8 cellular contexts compared by ENCODE assay signal in genomic region chr2:232236200-232236599, GRCh38.
DNase-seq lines count a peak whose midpoint lies in the region; ATAC-seq, FAIRE-seq and TF ChIP-seq lines count a peak whose summit lies in the region.

No MANE protein-coding gene starts in this region.

- no peak overlapping the region for H3K9ac ChIP-seq in GM12878 (ENCODE audit: control insufficient read depth, insufficient read depth, low read length)

- H3K27me3 Mint-ChIP-seq in naive thymus-derived CD8-positive, alpha-beta T cell = no peaks in the 10 kb centered on the region
- H3K27me3 Mint-ChIP-seq in progenitor cell of endocrine pancreas = no peaks in the 10 kb centered on the region
- no peaks in the 10 kb centered on the region for H3K27me3 Mint-ChIP-seq in activated naive CD4-positive, alpha-beta T cell treated with anti-CD3 and anti-CD28 coated beads for 36 hours (ENCODE audit: low read depth)

- no peaks in the 10 kb centered on the region for H3K9me3 ChIP-seq in GM12878 (replicated peaks; ENCODE audit: control insufficient read depth, insufficient read depth, low read length)

- DNase-seq in DMS53 (lab: John Stamatoyannopoulos, UW) = peak; percentile 71
- DNase-seq in GM12878 (ENCODE audit: low read depth, low spot score) = no peak
- DNase-seq in naive thymus-derived CD8-positive, alpha-beta T cell = no peak
- no peak for DNase-seq in NCI-H2227 (lab: John Stamatoyannopoulos, UW; ENCODE audit: unreplicated experiment)
- no peak for DNase-seq in progenitor cell of endocrine pancreas (ENCODE audit: low spot score, unreplicated experiment)
- no peak for DNase-seq in activated naive CD4-positive, alpha-beta T cell treated with anti-CD3 and anti-CD28 coated beads for 36 hours

- H3K36me3 ChIP-seq in GM12878 (ENCODE audit: control insufficient read depth in 2 of 2, insufficient read depth in 2 of 2, low read length in 1 of 2) = no peaks in the 10 kb centered on the region

- peak; percentile 87 for ATAC-seq in GM19351 (IDR thresholded peaks at IDR 0.05; ENCODE audit: unreplicated experiment)
- ATAC-seq in HG03108 (IDR thresholded peaks at IDR 0.05; ENCODE audit: unreplicated experiment) = peak; percentile 77
- ATAC-seq in GM12878 = peak; percentile 88
- ATAC-seq in naive thymus-derived CD8-positive, alpha-beta T cell = no peak

- in situ Hi-C loops in GM12878 (cut with MboI) = no loop called here

- peak overlapping the region in 1 of 10 donors; percentile 58 for H3K4me3 Mint-ChIP-seq in naive thymus-derived CD8-positive, alpha-beta T cell
- H3K4me3 Mint-ChIP-seq in progenitor cell of endocrine pancreas (ENCODE audit: low read depth) = no peak overlapping the region
- H3K4me3 Mint-ChIP-seq in activated naive CD4-positive, alpha-beta T cell treated with anti-CD3 and anti-CD28 coated beads for 36 hours = no peak overlapping the region

- H3K27ac ChIP-seq in GM12878 (ENCODE audit: control insufficient read depth, insufficient read depth) = peak overlapping the region; percentile 9; the same call in 1 of the 2 replicates

- H2AFZ ChIP-seq in GM12878 (ENCODE audit: control insufficient read depth, low read depth, low read length) = no peak overlapping the region

- no peaks in the 10 kb centered on the region for H3K9me3 Mint-ChIP-seq in naive thymus-derived CD8-positive, alpha-beta T cell
- no peaks in the 10 kb centered on the region for H3K9me3 Mint-ChIP-seq in progenitor cell of endocrine pancreas (ENCODE audit: low read depth)
- H3K9me3 Mint-ChIP-seq in activated naive CD4-positive, alpha-beta T cell treated with anti-CD3 and anti-CD28 coated beads for 36 hours = no peaks in the 10 kb centered on the region

- peak overlapping the region; percentile 35; the same call in 1 of the 2 replicates for H3K4me2 ChIP-seq in GM12878 (ENCODE audit: control insufficient read depth, insufficient read depth)

- no peak overlapping the region for H3K4me3 ChIP-seq in GM12878

- SMC1A ChIA-PET in GM12878 (lab: Charles Lee; ENCODE audit: uncharacterized antibody, unreplicated experiment) = interaction anchor here (0.8 to 1.0 kb wide), 3 partner anchors 9 to 27 kb away, joined by 3 read pairs; no protein-coding TSS in a partner anchor

- H3K4me1 ChIP-seq in GM12878 (ENCODE audit: control insufficient read depth, insufficient read depth, low read length) = peaks cover 11% of the 10 kb centered on the region; the same call in 1 of the 2 replicates

- intact Hi-C loops in GM12878 (cut with micrococcal nuclease; ENCODE audit: unreplicated experiment) = no loop called here
- intact Hi-C loops in activated naive CD4-positive, alpha-beta T cell treated with anti-CD3 and anti-CD28 coated beads for 36 hours (cut with micrococcal nuclease) = loop anchor here (1.0 to 5.0 kb wide), 3 partner anchors 94 to 846 kb away; no protein-coding TSS in a partner anchor

- peak; percentile 72 for FAIRE-seq in GM12878 (lab: Jason Lieb, UNC)

- peaks cover 0 to 32% (median 14%) of the 10 kb centered on the region in 3 donors for H3K36me3 Mint-ChIP-seq in naive thymus-derived CD8-positive, alpha-beta T cell
- peaks cover 3% of the 10 kb centered on the region for H3K36me3 Mint-ChIP-seq in progenitor cell of endocrine pancreas (ENCODE audit: insufficient read depth)
- peaks cover 11% of the 10 kb centered on the region for H3K36me3 Mint-ChIP-seq in activated naive CD4-positive, alpha-beta T cell treated with anti-CD3 and anti-CD28 coated beads for 36 hours (ENCODE audit: low read depth)

- POLR2A ChIA-PET in GM12878 (lab: Charles Lee) = no interaction called here
- POLR2A ChIA-PET in naive thymus-derived CD8-positive, alpha-beta T cell (lab: Charles Lee) = no interaction called here

- peaks cover 19 to 53% (median 28%) of the 10 kb centered on the region in 4 donors for H3K4me1 Mint-ChIP-seq in naive thymus-derived CD8-positive, alpha-beta T cell
- peaks cover 5% of the 10 kb centered on the region for H3K4me1 Mint-ChIP-seq in progenitor cell of endocrine pancreas (ENCODE audit: low read depth)
- H3K4me1 Mint-ChIP-seq in activated naive CD4-positive, alpha-beta T cell treated with anti-CD3 and anti-CD28 coated beads for 36 hours (ENCODE audit: low read depth) = peaks cover 74% of the 10 kb centered on the region

- TF ChIP-seq POLR2A in GM12878 (IDR thresholded peaks at IDR 0.05; ENCODE audit: low read depth, low read length) = no peak

- no peaks in the 10 kb centered on the region for H3K79me2 ChIP-seq in GM12878 (ENCODE audit: control insufficient read depth, insufficient read depth, low read length)

- TF ChIP-seq CTCF in GM12878 (IDR thresholded peaks at IDR 0.05 in 2 of 3, conservative IDR thresholded peaks at IDR 0.05 in 1 of 3; ENCODE audit: control insufficient read depth in 2 of 3, extremely low read depth in 1 of 3, insufficient read depth in 1 of 3, low read depth in 3 of 3, low read length in 3 of 3) (no peak), progenitor cell of endocrine pancreas (IDR thresholded peaks at IDR 0.05; ENCODE audit: unreplicated experiment) (no peak)

- TF ChIP-seq EP300 in GM12878 (IDR thresholded peaks at IDR 0.05; ENCODE audit: borderline replicate concordance in 1 of 2, control insufficient read depth in 1 of 2, low read depth in 2 of 2, low read length in 2 of 2) = peak in 1 of 2 experiments; percentile 84; a peak in 2 of 4 replicates

- no TSS peak for BruUV-seq in GM12878 (replicated peaks; lab: Mats Ljungman, UMichigan)

- no peaks in the 10 kb centered on the region for H4K20me1 ChIP-seq in GM12878 (ENCODE audit: control insufficient read depth, insufficient read depth)

- peak overlapping the region in 4 of 10 donors; percentile 11 to 43 (median 20) for H3K27ac Mint-ChIP-seq in naive thymus-derived CD8-positive, alpha-beta T cell
- no peak overlapping the region for H3K27ac Mint-ChIP-seq in progenitor cell of endocrine pancreas
- H3K27ac Mint-ChIP-seq in activated naive CD4-positive, alpha-beta T cell treated with anti-CD3 and anti-CD28 coated beads for 36 hours = no peak overlapping the region

- CTCF ChIA-PET in GM12878 (lab: Yijun Ruan, JAX) = interaction anchor here (1.1 kb wide), 1 partner anchor 330 kb away, joined by 3 read pairs; no protein-coding TSS in a partner anchor
- CTCF ChIA-PET in activated naive CD4-positive, alpha-beta T cell treated with anti-CD3 and anti-CD28 coated beads for 36 hours (lab: Charles Lee) = interaction anchor here (0.5 to 1.6 kb wide), 3 partner anchors 292 to 816 kb away, joined by 3 to 5 read pairs (median 3); no protein-coding TSS in a partner anchor

- TF ChIP-seq RAD21 in GM12878 (IDR thresholded peaks at IDR 0.05; ENCODE audit: insufficient read depth, low read depth, low read length) = no peak

- H3K27me3 ChIP-seq in GM12878 (replicated peaks in 1 of 2; ENCODE audit: control insufficient read depth in 2 of 2, insufficient read depth in 2 of 2, low read length in 1 of 2) = no peaks in the 10 kb centered on the region

- RAD21 ChIA-PET in GM12878 (lab: Charles Lee; ENCODE audit: unreplicated experiment) = interaction anchor here (0.7 kb wide), 1 partner anchor 172 kb away, joined by 3 read pairs; no protein-coding TSS in a partner anchor

TF ChIP-seq in GM12878, 131 proteins besides CTCF, POLR2A, EP300 and RAD21 (continues in another document):
- TF ChIP-seq WRNIP1 (IDR thresholded peaks at IDR 0.05; ENCODE audit: borderline replicate concordance, low read depth, low read length) (no peak), ZSCAN29 (IDR thresholded peaks at IDR 0.05) (no peak), JUNB (IDR thresholded peaks at IDR 0.05) (peak; percentile 91), JUND (IDR thresholded peaks at IDR 0.05; ENCODE audit: low read depth, low read length) (0 out of 2 replicates have a peak, but pooled peaks have one; percentile 43), IRF4 (IDR thresholded peaks at IDR 0.05; ENCODE audit: low read depth, low read length) (peak; percentile 87), IKZF1 (conservative IDR thresholded peaks at IDR 0.05) (peak; percentile 54), MTA2 (IDR thresholded peaks at IDR 0.05; ENCODE audit: low read depth) (peak; percentile 88), DPF2 (IDR thresholded peaks at IDR 0.05) (peak; percentile 90), EZH2 (IDR thresholded peaks at IDR 0.05; ENCODE audit: borderline replicate concordance, control insufficient read depth, low read depth, low read length) (no peak), BCL11A (IDR thresholded peaks at IDR 0.05; ENCODE audit: low read depth, low read length) (peak; percentile 96), SMC3 (IDR thresholded peaks at IDR 0.05; ENCODE audit: borderline replicate concordance, low read length) (no peak), CREM (IDR thresholded peaks at IDR 0.05; ENCODE audit: low read depth) (peak; percentile 62), TAF1 (IDR thresholded peaks at IDR 0.05; ENCODE audit: borderline replicate concordance, low read depth, low read length) (no peak), MEF2A (IDR thresholded peaks at IDR 0.05; ENCODE audit: insufficient read depth, low read depth, low read length) (no peak), HDGF (IDR thresholded peaks at IDR 0.05) (no peak), ATF2 (IDR thresholded peaks at IDR 0.05; ENCODE audit: low read length) (peak; percentile 83), NR2F1 (conservative IDR thresholded peaks at IDR 0.05) (peak; percentile 43), EED (IDR thresholded peaks at IDR 0.05; ENCODE audit: low read depth) (peak; percentile 81)

Comparison
In these comparisons a context has a peak if more than half of its experiments do, and no peak if none do; other contexts are left out.
1. ATAC-seq: peak in GM19351 (single experiment), HG03108 (single experiment) and GM12878 (single experiment); none in naive thymus-derived CD8-positive, alpha-beta T cell (0 of 2).